ENCODE assay signal across 8 cellular contexts in genomic region chr13:108176685-108177274, GRCh38. TPM values are rescaled to one million over a fixed set of nuclear protein-coding genes. Genes with fewer than 3 reads are reported as not detected.
DNase-seq lines count a peak whose midpoint lies in the region; ATAC-seq and TF ChIP-seq lines count a peak whose summit lies in the region.

No MANE protein-coding gene starts in this region.

- TF ChIP-seq CTCF in osteocyte (IDR thresholded peaks at IDR 0.05): peak; percentile 51

- H3K4me1 Mint-ChIP-seq in osteocyte (ENCODE audit: unreplicated experiment): no peaks in the 10 kb centered on the region

- DNase-seq in NCI-H2196 (lab: John Stamatoyannopoulos, UW; ENCODE audit: unreplicated experiment): peak; percentile 0
- DNase-seq in NCI-H2196 treated with DMSO at 0.1 percent for 48 hours (lab: John Stamatoyannopoulos, UW; ENCODE audit: unreplicated experiment): no peak
- peak; percentile 40 to 41 for DNase-seq in activated CD4-positive, alpha-beta T cell treated with anti-CD3 and anti-CD28 coated beads for 24 hours (ENCODE audit: low read depth in 2 of 2)
- peak; percentile 51 for DNase-seq in effector CD4-positive, alpha-beta T cell
- no peak for DNase-seq in osteocyte (ENCODE audit: extremely low spot score, unreplicated experiment)
- DNase-seq in OCI-M2 (lab: John Stamatoyannopoulos, UW; ENCODE audit: unreplicated experiment): no peak

- peaks cover 7% of the 10 kb centered on the region for H3K27me3 Mint-ChIP-seq in osteocyte (ENCODE audit: unreplicated experiment)

- peaks cover 28% of the 10 kb centered on the region for H3K9me3 Mint-ChIP-seq in osteocyte (ENCODE audit: unreplicated experiment)

- no peak overlapping the region for H3K4me3 Mint-ChIP-seq in osteocyte (ENCODE audit: unreplicated experiment)

- ATAC-seq in HG03432 (IDR thresholded peaks at IDR 0.05; ENCODE audit: unreplicated experiment): peak; percentile 54
- no peak for ATAC-seq in HG02970 (IDR thresholded peaks at IDR 0.05; ENCODE audit: low FRiP score, unreplicated experiment)

- no peaks in the 10 kb centered on the region for H3K36me3 Mint-ChIP-seq in osteocyte (ENCODE audit: unreplicated experiment)

- H3K27ac Mint-ChIP-seq in osteocyte (ENCODE audit: unreplicated experiment): no peak overlapping the region

RNA-seq across cellular contexts. Expression of gene LIG4, which starts 38.6 kb away (rescaled TPM):
- 10.9 and 12.1 TPM in 2 replicates for total RNA-seq in osteocyte

RNA-seq across cellular contexts. Expression of gene ABHD13, which starts 41.4 kb away (rescaled TPM):
- total RNA-seq in osteocyte: 7.8 and 8.5 TPM in 2 replicates

Comparison
In these comparisons a context has a peak if more than half of its experiments do, and no peak if none do; other contexts are left out.
1. DNase-seq: peak in NCI-H2196 (single experiment), activated CD4-positive, alpha-beta T cell treated with anti-CD3 and anti-CD28 coated beads for 24 hours (2 of 2) and effector CD4-positive, alpha-beta T cell (single experiment); none in NCI-H2196 treated with DMSO at 0.1 percent for 48 hours (single experiment), osteocyte (single experiment) and OCI-M2 (single experiment).